8 cellular contexts compared by ENCODE assay signal in genomic region chr11:67056640-67057409, GRCh38. TPM values are rescaled to one million over a fixed set of nuclear protein-coding genes. Genes with fewer than 3 reads are reported as not detected.
DNase-seq lines count a peak whose midpoint lies in the region; ATAC-seq and TF ChIP-seq lines count a peak whose summit lies in the region.

Gene RHOD, plus strand, starts transcription at chr11:67056847. Its CDS starts 56 bp downstream, at chr11:67056903.

- no peaks in the 10 kb centered on the region for H3K36me3 Mint-ChIP-seq in CD8-positive, alpha-beta T cell

- TF ChIP-seq CTCF in CD8-positive, alpha-beta T cell (IDR thresholded peaks at IDR 0.05), result no peak
- no peak for TF ChIP-seq CTCF in left lung (IDR thresholded peaks at IDR 0.05)
- no peak for TF ChIP-seq CTCF in stomach (IDR thresholded peaks at IDR 0.05)

- H3K36me3 ChIP-seq in CD8-positive, alpha-beta T cell (ENCODE audit: insufficient read depth, low read length), result no peaks in the 10 kb centered on the region
- no peaks in the 10 kb centered on the region for H3K36me3 ChIP-seq in left lung
- no peaks in the 10 kb centered on the region for H3K36me3 ChIP-seq in stomach

- no peaks in the 10 kb centered on the region for H3K9me3 Mint-ChIP-seq in CD8-positive, alpha-beta T cell

- no peak for TF ChIP-seq EP300 in stomach (IDR thresholded peaks at IDR 0.05)

- peaks cover 12% of the 10 kb centered on the region for H3K27me3 Mint-ChIP-seq in CD8-positive, alpha-beta T cell (ENCODE audit: low read depth)

- TF ChIP-seq POLR2A in stomach (IDR thresholded peaks at IDR 0.05), result no peak

- H3K27me3 ChIP-seq in CD8-positive, alpha-beta T cell (ENCODE audit: insufficient read depth, low read length), result no peaks in the 10 kb centered on the region
- peaks cover 0 to 33% of the 10 kb centered on the region in 2 donors for H3K27me3 ChIP-seq in left lung
- peaks cover 0 to 19% (median 0%) of the 10 kb centered on the region in 3 donors for H3K27me3 ChIP-seq in stomach

- WGBS in stomach, 5 donors, result 4 to 17% (median 6%) methylated on average over 39 to 69 of the region's 69 CpGs

- intact Hi-C loops in CD8-positive, alpha-beta T cell (cut with DNase I, micrococcal nuclease), result loop anchor here in 1 of 2 experiments (10.0 kb wide), 1 partner anchor 102 kb away; the partner anchor contains the start of gene PC
- intact Hi-C loops in left lung (cut with DNase I) (no loop called here), stomach (cut with DNase I; ENCODE audit: low total_unique reads) (no loop called here)

- CTCF ChIA-PET in CD8-positive, alpha-beta T cell (lab: Charles Lee), result interaction anchor here (2.6 kb wide), 1 partner anchor 16 kb away, joined by 10 read pairs; no protein-coding TSS in a partner anchor

- peak within 1 kb of the TSS; percentile 67 for H3K4me3 Mint-ChIP-seq in CD8-positive, alpha-beta T cell

- no peak within 1 kb of the TSS for H3K27ac Mint-ChIP-seq in CD8-positive, alpha-beta T cell

- H3K4me3 ChIP-seq in CD8-positive, alpha-beta T cell (ENCODE audit: low read depth, low read length), result peak within 1 kb of the TSS; percentile 46
- peak within 1 kb of the TSS; percentile 46 to 52 for H3K4me3 ChIP-seq in left lung
- H3K4me3 ChIP-seq in stomach, result peak within 1 kb of the TSS; percentile 64 to 71 (median 68)

- no peak within 1 kb of the TSS for H3K27ac ChIP-seq in CD8-positive, alpha-beta T cell (ENCODE audit: low read depth, low read length)
- H3K27ac ChIP-seq in left lung, result peak within 1 kb of the TSS; percentile 6 to 67
- peak within 1 kb of the TSS; percentile 48 to 85 (median 73) for H3K27ac ChIP-seq in stomach

- peaks cover 13% of the 10 kb centered on the region for H3K4me1 Mint-ChIP-seq in CD8-positive, alpha-beta T cell (ENCODE audit: low read depth)

- H3K4me1 ChIP-seq in CD8-positive, alpha-beta T cell (ENCODE audit: insufficient read depth, low read length), result peaks cover 10% of the 10 kb centered on the region
- H3K4me1 ChIP-seq in left lung, result peaks cover 13 to 18% of the 10 kb centered on the region in 2 donors
- peaks cover 33 to 60% (median 43%) of the 10 kb centered on the region in 4 donors for H3K4me1 ChIP-seq in stomach

- DNase-seq in CD8-positive, alpha-beta T cell, result peak in 5 of 7 experiments; percentile 14 to 62 (median 29)
- DNase-seq in RPMI8226, result peak; percentile 66
- DNase-seq in central memory CD4-positive, alpha-beta T cell, result peak; percentile 16
- peak; percentile 58 to 90 for DNase-seq in left lung
- peak; percentile 80 for DNase-seq in stomach
- no peak for DNase-seq in NCI-H1092 (lab: John Stamatoyannopoulos, UW)
- DNase-seq in NCI-H2107 (lab: John Stamatoyannopoulos, UW), result no peak

- POLR2A ChIA-PET in CD8-positive, alpha-beta T cell (lab: Charles Lee), result interaction anchor here (0.5 kb wide), 1 partner anchor 42 kb away, joined by 3 read pairs; no protein-coding TSS in a partner anchor

- peak; percentile 57 for ATAC-seq in CD8-positive, alpha-beta T cell
- ATAC-seq in left lung (peak; percentile 78), HG03139 (IDR thresholded peaks at IDR 0.05; ENCODE audit: unreplicated experiment) (no peak)

- H3K9me3 ChIP-seq in CD8-positive, alpha-beta T cell (ENCODE audit: low read length), result no peaks in the 10 kb centered on the region
- H3K9me3 ChIP-seq in left lung (no peaks in the 10 kb centered on the region), stomach (no peaks in the 10 kb centered on the region)

RNA-seq across cellular contexts. Expression of gene RHOD, which starts in this region (rescaled TPM):
- under 1 TPM in 1 of 2 experiments, not detected in 1; 0.62 TPM for total RNA-seq in CD8-positive, alpha-beta T cell
- total RNA-seq in left lung, result 10 to 100 TPM; 17.8 to 37.6 TPM
- 10 to 100 TPM in 2 of 5 donors, 1 to 10 TPM in 3; 1.2 to 41.2 (median 9.4) TPM for total RNA-seq in stomach
- polyA plus RNA-seq in stomach, result 10 to 100 TPM; 34.4 to 46.8 (median 38.8) TPM

Comparison
In these comparisons a context has a peak if more than half of its experiments do, and no peak if none do; other contexts are left out.
1. Peak in DNase-seq, ATAC-seq and H3K4me3 ChIP-seq in CD8-positive, alpha-beta T cell; RNA of the gene not detected or under 1 TPM.
2. DNase-seq: peak in RPMI8226 (single experiment), central memory CD4-positive, alpha-beta T cell (single experiment), left lung (2 of 2) and stomach (single experiment); none in NCI-H1092 (single experiment) and NCI-H2107 (single experiment).
3. Peak in every context shown above with its lines, with median percentiles within 50 percentile points of each other: H3K4me3 ChIP-seq.